In genomic region chr12:67647547-67648305, GRCh38 we compare ENCODE assay signal across 1 cellular context.
TF ChIP-seq lines count a peak whose summit lies in the region.

No MANE protein-coding gene starts in this region.

TF ChIP-seq in HepG2, 621 proteins besides CTCF, POLR2A, EP300 and RAD21 (continued from another document and continues in another):
- TF ChIP-seq ETV5 (CRISPR knock-in tag; IDR thresholded peaks at IDR 0.05; ENCODE audit: borderline replicate concordance) (no peak), HDAC1 (CRISPR knock-in tag; IDR thresholded peaks at IDR 0.05) (peak; percentile 63), ZBTB33 (CRISPR knock-in tag; IDR thresholded peaks at IDR 0.05) (no peak), HNF4G (IDR thresholded peaks at IDR 0.05; ENCODE audit: borderline replicate concordance, low read depth, low read length) (peak; percentile 52), HNF4G (CRISPR knock-in tag; IDR thresholded peaks at IDR 0.05; ENCODE audit: borderline replicate concordance, low read depth) (no peak), CEBPG (CRISPR knock-in tag; IDR thresholded peaks at IDR 0.05) (no peak), MIER2 (CRISPR knock-in tag; IDR thresholded peaks at IDR 0.05) (0 out of 2 replicates have a peak, but pooled peaks have one; percentile 19), CBFB (CRISPR knock-in tag; IDR thresholded peaks at IDR 0.05) (no peak), IRF2 (CRISPR knock-in tag; IDR thresholded peaks at IDR 0.05) (no peak), ZNF609 (CRISPR knock-in tag; IDR thresholded peaks at IDR 0.05; ENCODE audit: borderline replicate concordance) (no peak), HDAC2 (CRISPR knock-in tag; IDR thresholded peaks at IDR 0.05) (0 out of 2 replicates have a peak, but pooled peaks have one; percentile 4), ZNF382 (CRISPR knock-in tag; IDR thresholded peaks at IDR 0.05; ENCODE audit: borderline replicate concordance) (no peak), MBNL3 (CRISPR knock-in tag; conservative IDR thresholded peaks at IDR 0.05) (no peak), ZNF431 (CRISPR knock-in tag; IDR thresholded peaks at IDR 0.05; ENCODE audit: borderline replicate concordance, low read depth) (no peak), TBX2 (CRISPR knock-in tag; IDR thresholded peaks at IDR 0.05; ENCODE audit: borderline replicate concordance) (0 out of 2 replicates have a peak, but pooled peaks have one; percentile 31), GATAD2A (CRISPR knock-in tag; IDR thresholded peaks at IDR 0.05) (peak; percentile 7; the same call in 1 of the 2 replicates), TRIM24 (CRISPR knock-in tag; IDR thresholded peaks at IDR 0.05) (no peak), KDM5B (CRISPR knock-in tag; IDR thresholded peaks at IDR 0.05; ENCODE audit: borderline replicate concordance) (no peak), NFE2L2 (IDR thresholded peaks at IDR 0.05; ENCODE audit: low read length) (no peak), MTF1 (CRISPR knock-in tag; IDR thresholded peaks at IDR 0.05) (no peak), PRPF4 (IDR thresholded peaks at IDR 0.05; ENCODE audit: low read depth, low read length, poor library complexity, severe bottlenecking) (no peak), STAT5B (CRISPR knock-in tag; IDR thresholded peaks at IDR 0.05) (no peak), MAZ (IDR thresholded peaks at IDR 0.05; ENCODE audit: borderline replicate concordance, low read depth, low read length) (no peak), MAZ (CRISPR knock-in tag; IDR thresholded peaks at IDR 0.05; ENCODE audit: low read depth) (peak; percentile 30; the same call in 1 of the 2 replicates), CCAR2 (optimal IDR thresholded peaks at IDR 0.05; ENCODE audit: low read depth, low read length) (no peak), ZNF260 (CRISPR knock-in tag; IDR thresholded peaks at IDR 0.05; ENCODE audit: borderline replicate concordance, low read depth) (no peak), GABPA (IDR thresholded peaks at IDR 0.05; ENCODE audit: low read depth, low read length) (no peak), GABPA (CRISPR knock-in tag; IDR thresholded peaks at IDR 0.05; ENCODE audit: low read depth) (0 out of 2 replicates have a peak, but pooled peaks have one; percentile 34), SMAD3 (CRISPR knock-in tag; IDR thresholded peaks at IDR 0.05) (no peak), ZBTB2 (CRISPR knock-in tag; IDR thresholded peaks at IDR 0.05; ENCODE audit: low read depth) (no peak), ZNF883 (CRISPR knock-in tag; IDR thresholded peaks at IDR 0.05; ENCODE audit: not compliant biosample characterization) (no peak), NFKBIZ (CRISPR knock-in tag; IDR thresholded peaks at IDR 0.05) (no peak), ZNF775 (CRISPR knock-in tag; IDR thresholded peaks at IDR 0.05; ENCODE audit: borderline replicate concordance) (no peak), MEIS2 (CRISPR knock-in tag; IDR thresholded peaks at IDR 0.05) (no peak), AHDC1 (CRISPR knock-in tag; IDR thresholded peaks at IDR 0.05; ENCODE audit: borderline replicate concordance) (no peak), ZNF317 (CRISPR knock-in tag; IDR thresholded peaks at IDR 0.05) (no peak), MZF1 (CRISPR knock-in tag; IDR thresholded peaks at IDR 0.05; ENCODE audit: borderline replicate concordance) (no peak), ARHGAP35 (CRISPR knock-in tag; IDR thresholded peaks at IDR 0.05; ENCODE audit: borderline replicate concordance) (no peak), ZNF33B (CRISPR knock-in tag; IDR thresholded peaks at IDR 0.05) (no peak), ZFP62 (CRISPR knock-in tag; IDR thresholded peaks at IDR 0.05) (no peak), ZNF33A (CRISPR knock-in tag; IDR thresholded peaks at IDR 0.05; ENCODE audit: borderline replicate concordance) (no peak)
- TF ChIP-seq, protein P1, sequence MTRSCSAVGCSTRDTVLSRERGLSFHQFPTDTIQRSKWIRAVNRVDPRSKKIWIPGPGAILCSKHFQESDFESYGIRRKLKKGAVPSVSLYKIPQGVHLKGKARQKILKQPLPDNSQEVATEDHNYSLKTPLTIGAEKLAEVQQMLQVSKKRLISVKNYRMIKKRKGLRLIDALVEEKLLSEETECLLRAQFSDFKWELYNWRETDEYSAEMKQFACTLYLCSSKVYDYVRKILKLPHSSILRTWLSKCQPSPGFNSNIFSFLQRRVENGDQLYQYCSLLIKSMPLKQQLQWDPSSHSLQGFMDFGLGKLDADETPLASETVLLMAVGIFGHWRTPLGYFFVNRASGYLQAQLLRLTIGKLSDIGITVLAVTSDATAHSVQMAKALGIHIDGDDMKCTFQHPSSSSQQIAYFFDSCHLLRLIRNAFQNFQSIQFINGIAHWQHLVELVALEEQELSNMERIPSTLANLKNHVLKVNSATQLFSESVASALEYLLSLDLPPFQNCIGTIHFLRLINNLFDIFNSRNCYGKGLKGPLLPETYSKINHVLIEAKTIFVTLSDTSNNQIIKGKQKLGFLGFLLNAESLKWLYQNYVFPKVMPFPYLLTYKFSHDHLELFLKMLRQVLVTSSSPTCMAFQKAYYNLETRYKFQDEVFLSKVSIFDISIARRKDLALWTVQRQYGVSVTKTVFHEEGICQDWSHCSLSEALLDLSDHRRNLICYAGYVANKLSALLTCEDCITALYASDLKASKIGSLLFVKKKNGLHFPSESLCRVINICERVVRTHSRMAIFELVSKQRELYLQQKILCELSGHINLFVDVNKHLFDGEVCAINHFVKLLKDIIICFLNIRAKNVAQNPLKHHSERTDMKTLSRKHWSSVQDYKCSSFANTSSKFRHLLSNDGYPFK (CRISPR knock-in tag; IDR thresholded peaks at IDR 0.05; ENCODE audit: borderline replicate concordance): peak; percentile 38; the same call in 1 of the 2 replicates
- TF ChIP-seq, protein P2, sequence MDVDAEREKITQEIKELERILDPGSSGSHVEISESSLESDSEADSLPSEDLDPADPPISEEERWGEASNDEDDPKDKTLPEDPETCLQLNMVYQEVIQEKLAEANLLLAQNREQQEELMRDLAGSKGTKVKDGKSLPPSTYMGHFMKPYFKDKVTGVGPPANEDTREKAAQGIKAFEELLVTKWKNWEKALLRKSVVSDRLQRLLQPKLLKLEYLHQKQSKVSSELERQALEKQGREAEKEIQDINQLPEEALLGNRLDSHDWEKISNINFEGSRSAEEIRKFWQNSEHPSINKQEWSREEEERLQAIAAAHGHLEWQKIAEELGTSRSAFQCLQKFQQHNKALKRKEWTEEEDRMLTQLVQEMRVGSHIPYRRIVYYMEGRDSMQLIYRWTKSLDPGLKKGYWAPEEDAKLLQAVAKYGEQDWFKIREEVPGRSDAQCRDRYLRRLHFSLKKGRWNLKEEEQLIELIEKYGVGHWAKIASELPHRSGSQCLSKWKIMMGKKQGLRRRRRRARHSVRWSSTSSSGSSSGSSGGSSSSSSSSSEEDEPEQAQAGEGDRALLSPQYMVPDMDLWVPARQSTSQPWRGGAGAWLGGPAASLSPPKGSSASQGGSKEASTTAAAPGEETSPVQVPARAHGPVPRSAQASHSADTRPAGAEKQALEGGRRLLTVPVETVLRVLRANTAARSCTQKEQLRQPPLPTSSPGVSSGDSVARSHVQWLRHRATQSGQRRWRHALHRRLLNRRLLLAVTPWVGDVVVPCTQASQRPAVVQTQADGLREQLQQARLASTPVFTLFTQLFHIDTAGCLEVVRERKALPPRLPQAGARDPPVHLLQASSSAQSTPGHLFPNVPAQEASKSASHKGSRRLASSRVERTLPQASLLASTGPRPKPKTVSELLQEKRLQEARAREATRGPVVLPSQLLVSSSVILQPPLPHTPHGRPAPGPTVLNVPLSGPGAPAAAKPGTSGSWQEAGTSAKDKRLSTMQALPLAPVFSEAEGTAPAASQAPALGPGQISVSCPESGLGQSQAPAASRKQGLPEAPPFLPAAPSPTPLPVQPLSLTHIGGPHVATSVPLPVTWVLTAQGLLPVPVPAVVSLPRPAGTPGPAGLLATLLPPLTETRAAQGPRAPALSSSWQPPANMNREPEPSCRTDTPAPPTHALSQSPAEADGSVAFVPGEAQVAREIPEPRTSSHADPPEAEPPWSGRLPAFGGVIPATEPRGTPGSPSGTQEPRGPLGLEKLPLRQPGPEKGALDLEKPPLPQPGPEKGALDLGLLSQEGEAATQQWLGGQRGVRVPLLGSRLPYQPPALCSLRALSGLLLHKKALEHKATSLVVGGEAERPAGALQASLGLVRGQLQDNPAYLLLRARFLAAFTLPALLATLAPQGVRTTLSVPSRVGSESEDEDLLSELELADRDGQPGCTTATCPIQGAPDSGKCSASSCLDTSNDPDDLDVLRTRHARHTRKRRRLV (CRISPR knock-in tag; IDR thresholded peaks at IDR 0.05): no peak
